In the genomic region with DNA sequence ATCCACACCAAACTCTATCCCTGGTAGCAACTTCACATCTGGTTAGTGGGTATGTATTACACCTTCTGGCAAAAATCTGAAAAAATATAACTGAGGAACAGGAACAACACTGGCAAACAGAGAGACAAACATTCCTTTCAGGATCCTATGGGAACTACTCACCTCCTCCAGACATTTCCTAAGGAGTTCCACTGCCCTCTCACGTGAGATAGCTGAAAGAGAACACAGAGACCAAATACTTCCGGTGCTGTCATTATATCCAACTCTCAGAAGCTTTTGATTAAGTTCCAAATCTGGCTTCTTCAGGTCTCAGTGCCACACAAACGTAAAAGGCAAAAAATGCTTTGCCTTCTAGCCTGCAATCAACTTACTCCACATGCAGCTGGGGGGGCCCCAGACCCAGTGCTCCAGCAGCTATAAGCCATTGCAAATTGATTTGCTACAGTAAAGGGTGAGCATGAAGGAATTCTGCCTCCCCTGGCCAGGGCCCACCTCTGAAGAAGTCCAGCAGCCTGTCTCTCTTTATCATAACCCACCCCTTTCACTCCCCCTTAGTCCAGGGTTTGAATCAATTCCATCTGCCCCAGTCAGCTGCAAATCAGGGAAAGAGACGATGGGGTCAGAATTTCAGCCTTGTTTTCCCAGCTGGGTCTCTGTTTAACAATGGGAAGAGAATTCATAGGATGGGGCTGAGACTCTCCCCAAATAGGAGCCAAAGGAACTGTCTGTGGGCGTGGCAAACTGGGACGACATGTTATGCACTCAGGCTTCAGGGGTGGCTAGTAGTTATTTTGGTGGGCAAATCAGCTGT, we compare ENCODE assay signal across 22 cellular contexts. TPM values are rescaled to one million over a fixed set of nuclear protein-coding genes. Genes with fewer than 3 reads are reported as not detected.
DNase-seq lines count a peak whose midpoint lies in the region; ATAC-seq, FAIRE-seq and TF ChIP-seq lines count a peak whose summit lies in the region.
"Had no signal": no experiment of that assay in that cellular context is flagged by ENCODE, and none has a peak within 500 bp of the region (broad histone marks: within the 10 kb centered on the region; RNA-seq: fewer than 3 reads in every experiment).

No MANE protein-coding gene starts in this region.

- H3K36me3 Mint-ChIP-seq in nephron (ENCODE audit: low read depth), result peaks cover 72% of the 10 kb centered on the region
- H3K36me3 Mint-ChIP-seq in endothelial cell (ENCODE audit: low read depth, unreplicated experiment), result peaks cover 43% of the 10 kb centered on the region
- H3K36me3 Mint-ChIP-seq in activated naive CD4-positive, alpha-beta T cell treated with anti-CD3 and anti-CD28 coated beads, Interleukin-2, amount 50 U/mL, for 72 hours, result peaks cover 5 to 15% of the 10 kb centered on the region in 2 donors

- FAIRE-seq in GM12892 (lab: Jason Lieb, UNC) (no peak), HepG2 (lab: Jason Lieb, UNC) (no peak)

- no peak for TF ChIP-seq RAD21 in HepG2 (CRISPR knock-in tag; IDR thresholded peaks at IDR 0.05)

- H3K4me2 ChIP-seq in HepG2 (ENCODE audit: low read depth, low read length), result no peak overlapping the region

- BruUV-seq in HepG2 (replicated peaks; lab: Mats Ljungman, UMichigan), result no TSS peak

- H3K27me3 ChIP-seq in NT2/D1 (ENCODE audit: insufficient read depth, insufficient read length), result no peaks in the 10 kb centered on the region
- H3K27me3 ChIP-seq in HepG2 (ENCODE audit: control insufficient read depth in 1 of 2, insufficient read depth in 2 of 2, low read length in 2 of 2), result no peaks in the 10 kb centered on the region
- H3K27me3 ChIP-seq: right atrium auricular region had no signal

- WGBS in HepG2 (ENCODE audit: low lambda C conversion rate), result 94% methylated on average over 6 of the region's 6 CpGs

- no peak for TF ChIP-seq CTCF in choroid plexus epithelial cell (conservative IDR thresholded peaks at IDR 0.05; ENCODE audit: low read depth, low read length)
- TF ChIP-seq CTCF in nephron (IDR thresholded peaks at IDR 0.05; ENCODE audit: unreplicated experiment in 3 of 3), result no peak
- no peak for TF ChIP-seq CTCF in endothelial cell (IDR thresholded peaks at IDR 0.05; ENCODE audit: unreplicated experiment)
- TF ChIP-seq CTCF in HepG2 (CRISPR knock-in tag; IDR thresholded peaks at IDR 0.05), result no peak

- intact Hi-C loops in HepG2 (cut with micrococcal nuclease; ENCODE audit: unreplicated experiment), result no loop called here

- H3K36me3 ChIP-seq in NT2/D1 (ENCODE audit: insufficient read depth, insufficient read length, low read length) (peaks cover 73% of the 10 kb centered on the region), HepG2 (replicated peaks in 1 of 2; ENCODE audit: control insufficient read depth in 1 of 2, insufficient read depth in 2 of 2, low read length in 2 of 2) (peaks cover 28 to 80% of the 10 kb centered on the region in 2 experiments)

- H3K4me3 ChIP-seq in NT2/D1 (ENCODE audit: insufficient read length, low read depth) (no peak overlapping the region), choroid plexus epithelial cell (ENCODE audit: low read depth, low read length) (no peak overlapping the region), HepG2 (replicated peaks in 1 of 3; ENCODE audit: insufficient read depth in 1 of 3, low read depth in 2 of 3, low read length in 3 of 3) (no peak overlapping the region)
- H3K4me3 ChIP-seq: mucosa of descending colon, right atrium auricular region had no signal

- H3K9ac ChIP-seq in NT2/D1 (ENCODE audit: insufficient read length, low read depth) (no peak overlapping the region), HepG2 (ENCODE audit: insufficient read depth, low read depth, low read length) (no peak overlapping the region)

- CTCF ChIA-PET in HepG2 (lab: Yijun Ruan, JAX; ENCODE audit: low intra/inter-chr PET ratio, low total read pairs), result no interaction called here

- in situ Hi-C loops in HepG2 (cut with HindIII; ENCODE audit: extremely low pct_ligation_motif_present, low pct_unique_long_range_greater_than_20kb), result no loop called here

- no peak for TF ChIP-seq POLR2A in GM12892 (IDR thresholded peaks at IDR 0.05; ENCODE audit: low read depth, low read length)
- no peak for TF ChIP-seq POLR2A in HepG2 (IDR thresholded peaks at IDR 0.05; ENCODE audit: insufficient read depth in 1 of 2, low read depth in 2 of 2, low read length in 2 of 2)

- POLR2A ChIA-PET in HepG2 (lab: Yijun Ruan, JAX), result no interaction called here

- H3K27ac ChIP-seq in HepG2 (ENCODE audit: extremely low read length, insufficient read depth, low read length), result no peak overlapping the region
- H3K27ac ChIP-seq: right atrium auricular region had no signal

- H3K27ac Mint-ChIP-seq in nephron, result peak overlapping the region in 2 of 3 experiments; percentile 9 to 61
- H3K27ac Mint-ChIP-seq in endothelial cell (ENCODE audit: unreplicated experiment), result no peak overlapping the region
- H3K27ac Mint-ChIP-seq in activated naive CD4-positive, alpha-beta T cell treated with anti-CD3 and anti-CD28 coated beads, Interleukin-2, amount 50 U/mL, for 72 hours, result peak overlapping the region in 1 of 2 donors; percentile 70
- H3K27ac Mint-ChIP-seq: stimulated activated memory B cell treated with anti-CD40 and anti-IgM and Interleukin-4, amounts not matched to agents 10 μg/mL and 1 μg/mL and 100 μg/mL, for 72 hours had no signal

- H3K4me3 Mint-ChIP-seq in nephron (no peak overlapping the region), endothelial cell (ENCODE audit: unreplicated experiment) (no peak overlapping the region)
- H3K4me3 Mint-ChIP-seq: activated T-cell treated with anti-CD3 and anti-CD28 coated beads, Interleukin-2, amount 50 U/mL, for 4 hours; CD4-positive, alpha-beta memory T cell; stimulated activated memory B cell treated with anti-CD40 and anti-IgM and Interleukin-4, amounts not matched to agents 10 μg/mL and 1 μg/mL and 100 μg/mL, for 72 hours had no signal

- ATAC-seq in activated naive CD4-positive, alpha-beta T cell treated with anti-CD3 and anti-CD28 coated beads, Interleukin-2, amount 50 U/mL, for 72 hours, result no peak
- no peak for ATAC-seq in HepG2
- ATAC-seq: activated T-cell treated with anti-CD3 and anti-CD28 coated beads, Interleukin-2, amount 50 U/mL, for 4 hours; left lobe of liver; mucosa of descending colon; stimulated activated memory B cell treated with anti-CD40 and anti-IgM and Interleukin-4, amounts not matched to agents 10 μg/mL and 1 μg/mL and 100 μg/mL, for 72 hours had no signal

- H3K9me3 ChIP-seq in NT2/D1 (ENCODE audit: insufficient read depth, low read length) (no peaks in the 10 kb centered on the region), HepG2 (ENCODE audit: low read length) (no peaks in the 10 kb centered on the region)
- H3K9me3 ChIP-seq: mucosa of descending colon, right atrium auricular region had no signal

- 0 out of 2 replicates have a peak, but pooled peaks cover 2% of the 10 kb centered on the region for H4K20me1 ChIP-seq in HepG2 (ENCODE audit: insufficient read depth, low read length)

- H3K9me3 Mint-ChIP-seq in nephron, result peaks cover 7% of the 10 kb centered on the region
- H3K9me3 Mint-ChIP-seq in endothelial cell (ENCODE audit: unreplicated experiment), result no peaks in the 10 kb centered on the region
- H3K9me3 Mint-ChIP-seq in activated naive CD4-positive, alpha-beta T cell treated with anti-CD3 and anti-CD28 coated beads, Interleukin-2, amount 50 U/mL, for 72 hours, result no peaks in the 10 kb centered on the region
- H3K9me3 Mint-ChIP-seq: activated T-cell treated with anti-CD3 and anti-CD28 coated beads, Interleukin-2, amount 50 U/mL, for 4 hours; CD4-positive, alpha-beta memory T cell; stimulated activated memory B cell treated with anti-CD40 and anti-IgM and Interleukin-4, amounts not matched to agents 10 μg/mL and 1 μg/mL and 100 μg/mL, for 72 hours had no signal

- H3K4me1 ChIP-seq in NT2/D1 (ENCODE audit: insufficient read depth, insufficient read length), result peaks cover 6% of the 10 kb centered on the region
- no peaks in the 10 kb centered on the region for H3K4me1 ChIP-seq in HepG2 (ENCODE audit: insufficient read depth, low read length)
- H3K4me1 ChIP-seq: right atrium auricular region had no signal

- H3K27me3 Mint-ChIP-seq in nephron (ENCODE audit: low read depth), result no peaks in the 10 kb centered on the region
- no peaks in the 10 kb centered on the region for H3K27me3 Mint-ChIP-seq in endothelial cell (ENCODE audit: unreplicated experiment)
- H3K27me3 Mint-ChIP-seq: CD4-positive, alpha-beta memory T cell; stimulated activated memory B cell treated with anti-CD40 and anti-IgM and Interleukin-4, amounts not matched to agents 10 μg/mL and 1 μg/mL and 100 μg/mL, for 72 hours had no signal

- TF ChIP-seq EP300 in HepG2 (IDR thresholded peaks at IDR 0.05; ENCODE audit: low read depth in 2 of 2, low read length in 2 of 2), result no peak
- no peak for TF ChIP-seq EP300 in HepG2 (CRISPR knock-in tag; IDR thresholded peaks at IDR 0.05; ENCODE audit: borderline replicate concordance)

- H3K4me1 Mint-ChIP-seq in nephron, result peaks cover 14% of the 10 kb centered on the region
- no peaks in the 10 kb centered on the region for H3K4me1 Mint-ChIP-seq in endothelial cell (ENCODE audit: unreplicated experiment)

- H3K79me2 ChIP-seq in HepG2 (ENCODE audit: insufficient read depth, low read length), result peaks cover 9% of the 10 kb centered on the region

- DNase-seq in COLO829 (ENCODE audit: low spot score) (peak; percentile 70), NT2/D1 (ENCODE audit: low read depth, low spot score) (peak; percentile 20), choroid plexus epithelial cell (ENCODE audit: low read depth) (peak; percentile 8), endothelial cell (ENCODE audit: low spot score) (no peak), GM12892 (ENCODE audit: insufficient read length) (no peak), HepG2 (ENCODE audit: low spot score) (no peak)
- DNase-seq in activated naive CD4-positive, alpha-beta T cell treated with anti-CD3 and anti-CD28 coated beads, Interleukin-2, amount 50 U/mL, for 72 hours (ENCODE audit: low spot score in 2 of 2), result no peak
- DNase-seq: activated CD4-positive, alpha-beta T cell treated with anti-CD3 and anti-CD28 coated beads, Interleukin-2, amount 50 U/mL, for 4 hours; activated naive CD4-positive, alpha-beta T cell treated with anti-CD3 and anti-CD28 coated beads, Interleukin-2, amount 50 U/mL, for 16 hours; activated T-cell treated with anti-CD3 and anti-CD28 coated beads, Interleukin-2, amount 50 U/mL, for 4 hours; CD4-positive, alpha-beta memory T cell; DND-41; erythroblast; mucosa of descending colon; NCI-H1092; nucleus accumbens; T-helper 1 cell had no signal

- H2AFZ ChIP-seq in HepG2 (ENCODE audit: low read length), result no peak overlapping the region

RNA-seq across cellular contexts. Expression of a gene that starts 32.2 kb away (rescaled TPM):
- total RNA-seq in endothelial cell (ENCODE audit: unreplicated experiment) (3.6 TPM), HepG2 (2016; rRNA removed; fragmentation: Illumina TruSeq; extraction: Trizol) (0.31 and 0.44 TPM in 2 replicates)
- 0.66 TPM for polyA plus RNA-seq in GM12892 (2012; ENCODE audit: missing spikeins)
- total RNA-seq in activated naive CD4-positive, alpha-beta T cell treated with anti-CD3 and anti-CD28 coated beads, Interleukin-2, amount 50 U/mL, for 72 hours, result under 1 TPM; 0.47 to 0.93 TPM
- total RNA-seq in HepG2 (2016; cell fraction: cytosol; rRNA removed; fragmentation: Illumina TruSeq; extraction: Trizol; ENCODE audit: low read depth), result 0.18 TPM in 1 of 2 replicates, not detected in the other
- 0.17 and 0.49 TPM in 2 replicates for total RNA-seq in HepG2 (2016; cell fraction: insoluble cytoplasmic fraction; rRNA removed; fragmentation: Illumina TruSeq; extraction: Trizol)
- 0.12 and 0.17 TPM in 2 replicates for total RNA-seq in HepG2 (2016; cell fraction: membrane; rRNA removed; fragmentation: Illumina TruSeq; extraction: Trizol)
- 0.47 and 0.53 TPM in 2 replicates for total RNA-seq in HepG2 (2016; cell fraction: nucleus; rRNA removed; fragmentation: Illumina TruSeq; extraction: Trizol)
- polyA plus RNA-seq in HepG2 (2011; rRNA removed), result 0.41 and 0.46 TPM in 2 replicates
- polyA plus RNA-seq in HepG2 (2011; cell fraction: cytosol; rRNA removed), result 0.32 and 0.42 TPM in 2 replicates
- 2.1 and 2.2 TPM in 2 replicates for polyA plus RNA-seq in HepG2 (2011; cell fraction: nucleus; rRNA removed)
- polyA plus RNA-seq in HepG2 (2012), result 0.56 and 0.88 TPM in 2 replicates
- 0.12 TPM in 1 of 2 replicates, not detected in the other for polyA plus RNA-seq in HepG2 (2016; cell fraction: cytosol; fragmentation: Illumina TruSeq; extraction: Trizol; ENCODE audit: low read depth)
- 0.28 and 0.50 TPM in 2 replicates for polyA plus RNA-seq in HepG2 (2016; cell fraction: insoluble cytoplasmic fraction; fragmentation: Illumina TruSeq; extraction: Trizol; ENCODE audit: low read depth)
- 0.08 and 0.26 TPM in 2 replicates for polyA plus RNA-seq in HepG2 (2016; cell fraction: membrane; fragmentation: Illumina TruSeq; extraction: Trizol; ENCODE audit: low read depth)
- polyA plus RNA-seq in HepG2 (2016; cell fraction: nucleus; fragmentation: Illumina TruSeq; extraction: Trizol; ENCODE audit: insufficient read depth, low read depth), result 1.5 and 1.9 TPM in 2 replicates
- 0.08 and 0.12 TPM in 2 replicates for polyA minus RNA-seq in HepG2 (2011; rRNA and poly(A)+ RNA removed; ENCODE audit: low replicate concordance)
- not detected in 2 replicates for polyA minus RNA-seq in HepG2 (2011; cell fraction: cytosol; rRNA and poly(A)+ RNA removed)
- 0.50 and 0.52 TPM in 2 replicates for polyA minus RNA-seq in HepG2 (2011; cell fraction: nucleus; rRNA and poly(A)+ RNA removed)
- total RNA-seq: glomerular endothelial cell, right atrium auricular region had no signal

RNA-seq across cellular contexts. Expression of a gene that starts 36.0 kb away (rescaled TPM):
- total RNA-seq in endothelial cell (ENCODE audit: unreplicated experiment), result 69.9 TPM
- polyA plus RNA-seq in GM12892 (2012; ENCODE audit: missing spikeins), result 86.5 TPM
- total RNA-seq in activated naive CD4-positive, alpha-beta T cell treated with anti-CD3 and anti-CD28 coated beads, Interleukin-2, amount 50 U/mL, for 72 hours, result 10 to 100 TPM; 87.0 to 98.8 TPM
- total RNA-seq in HepG2 (2016; rRNA removed; fragmentation: Illumina TruSeq; extraction: Trizol), result 62.2 and 102 TPM in 2 replicates
- total RNA-seq in HepG2 (2016; cell fraction: cytosol; rRNA removed; fragmentation: Illumina TruSeq; extraction: Trizol; ENCODE audit: low read depth), result 9.9 and 10.8 TPM in 2 replicates
- total RNA-seq in HepG2 (2016; cell fraction: insoluble cytoplasmic fraction; rRNA removed; fragmentation: Illumina TruSeq; extraction: Trizol), result 62.8 and 101 TPM in 2 replicates
- total RNA-seq in HepG2 (2016; cell fraction: membrane; rRNA removed; fragmentation: Illumina TruSeq; extraction: Trizol), result 18.0 and 18.3 TPM in 2 replicates
- total RNA-seq in HepG2 (2016; cell fraction: nucleus; rRNA removed; fragmentation: Illumina TruSeq; extraction: Trizol), result 31.6 and 32.7 TPM in 2 replicates
- 50.5 and 60.6 TPM in 2 replicates for polyA plus RNA-seq in HepG2 (2011; rRNA removed)
- polyA plus RNA-seq in HepG2 (2011; cell fraction: cytosol; rRNA removed), result 45.2 and 49.5 TPM in 2 replicates
- 17.0 and 20.6 TPM in 2 replicates for polyA plus RNA-seq in HepG2 (2011; cell fraction: nucleus; rRNA removed)
- 49.7 and 57.0 TPM in 2 replicates for polyA plus RNA-seq in HepG2 (2012)
- 20.2 and 22.2 TPM in 2 replicates for polyA plus RNA-seq in HepG2 (2016; cell fraction: cytosol; fragmentation: Illumina TruSeq; extraction: Trizol; ENCODE audit: low read depth)
- polyA plus RNA-seq in HepG2 (2016; cell fraction: insoluble cytoplasmic fraction; fragmentation: Illumina TruSeq; extraction: Trizol; ENCODE audit: low read depth), result 199 and 202 TPM in 2 replicates
- 28.8 and 32.3 TPM in 2 replicates for polyA plus RNA-seq in HepG2 (2016; cell fraction: membrane; fragmentation: Illumina TruSeq; extraction: Trizol; ENCODE audit: low read depth)
- 75.8 and 83.1 TPM in 2 replicates for polyA plus RNA-seq in HepG2 (2016; cell fraction: nucleus; fragmentation: Illumina TruSeq; extraction: Trizol; ENCODE audit: insufficient read depth, low read depth)
- 92.7 and 165 TPM in 2 replicates for polyA minus RNA-seq in HepG2 (2011; rRNA and poly(A)+ RNA removed; ENCODE audit: low replicate concordance)
- 26.0 and 31.0 TPM in 2 replicates for polyA minus RNA-seq in HepG2 (2011; cell fraction: cytosol; rRNA and poly(A)+ RNA removed)
- 19.2 and 19.9 TPM in 2 replicates for polyA minus RNA-seq in HepG2 (2011; cell fraction: nucleus; rRNA and poly(A)+ RNA removed)

RNA-seq across cellular contexts. Expression of a gene that starts 47.7 kb away (rescaled TPM):
- total RNA-seq in endothelial cell (ENCODE audit: unreplicated experiment) (21.6 TPM), HepG2 (2016; rRNA removed; fragmentation: Illumina TruSeq; extraction: Trizol) (9.1 and 9.3 TPM in 2 replicates)
- polyA plus RNA-seq in GM12892 (2012; ENCODE audit: missing spikeins), result 6.4 TPM
- total RNA-seq in activated naive CD4-positive, alpha-beta T cell treated with anti-CD3 and anti-CD28 coated beads, Interleukin-2, amount 50 U/mL, for 72 hours, result 10 to 100 TPM; 16.6 to 25.1 TPM
- total RNA-seq in HepG2 (2016; cell fraction: cytosol; rRNA removed; fragmentation: Illumina TruSeq; extraction: Trizol; ENCODE audit: low read depth), result 0.88 and 1.1 TPM in 2 replicates
- total RNA-seq in HepG2 (2016; cell fraction: insoluble cytoplasmic fraction; rRNA removed; fragmentation: Illumina TruSeq; extraction: Trizol), result 7.2 and 8.9 TPM in 2 replicates
- 3.5 and 3.6 TPM in 2 replicates for total RNA-seq in HepG2 (2016; cell fraction: membrane; rRNA removed; fragmentation: Illumina TruSeq; extraction: Trizol)
- total RNA-seq in HepG2 (2016; cell fraction: nucleus; rRNA removed; fragmentation: Illumina TruSeq; extraction: Trizol), result 6.6 and 8.7 TPM in 2 replicates
- polyA plus RNA-seq in HepG2 (2011; rRNA removed), result 6.6 and 11.0 TPM in 2 replicates
- polyA plus RNA-seq in HepG2 (2011; cell fraction: cytosol; rRNA removed), result 4.6 and 5.4 TPM in 2 replicates
- polyA plus RNA-seq in HepG2 (2011; cell fraction: nucleus; rRNA removed), result 26.7 and 28.4 TPM in 2 replicates
- polyA plus RNA-seq in HepG2 (2012), result 4.4 and 7.0 TPM in 2 replicates
- 0.55 and 0.77 TPM in 2 replicates for polyA plus RNA-seq in HepG2 (2016; cell fraction: cytosol; fragmentation: Illumina TruSeq; extraction: Trizol; ENCODE audit: low read depth)
- polyA plus RNA-seq in HepG2 (2016; cell fraction: insoluble cytoplasmic fraction; fragmentation: Illumina TruSeq; extraction: Trizol; ENCODE audit: low read depth), result 7.4 and 8.8 TPM in 2 replicates
- polyA plus RNA-seq in HepG2 (2016; cell fraction: membrane; fragmentation: Illumina TruSeq; extraction: Trizol; ENCODE audit: low read depth), result 1.8 and 1.9 TPM in 2 replicates
- polyA plus RNA-seq in HepG2 (2016; cell fraction: nucleus; fragmentation: Illumina TruSeq; extraction: Trizol; ENCODE audit: insufficient read depth, low read depth), result 15.1 and 16.2 TPM in 2 replicates
- polyA minus RNA-seq in HepG2 (2011; rRNA and poly(A)+ RNA removed; ENCODE audit: low replicate concordance), result 18.1 and 18.4 TPM in 2 replicates
- 5.1 and 5.9 TPM in 2 replicates for polyA minus RNA-seq in HepG2 (2011; cell fraction: cytosol; rRNA and poly(A)+ RNA removed)
- polyA minus RNA-seq in HepG2 (2011; cell fraction: nucleus; rRNA and poly(A)+ RNA removed), result 12.4 and 15.2 TPM in 2 replicates

RNA-seq across cellular contexts. Expression of a gene that starts 48.1 kb away (rescaled TPM):
- total RNA-seq in endothelial cell (ENCODE audit: unreplicated experiment) (69.2 TPM), HepG2 (2016; rRNA removed; fragmentation: Illumina TruSeq; extraction: Trizol) (15.9 and 33.4 TPM in 2 replicates)
- polyA plus RNA-seq in GM12892 (2012; ENCODE audit: missing spikeins), result 22.1 TPM
- 10 to 100 TPM; 38.1 to 41.0 TPM for total RNA-seq in activated naive CD4-positive, alpha-beta T cell treated with anti-CD3 and anti-CD28 coated beads, Interleukin-2, amount 50 U/mL, for 72 hours
- total RNA-seq in HepG2 (2016; cell fraction: cytosol; rRNA removed; fragmentation: Illumina TruSeq; extraction: Trizol; ENCODE audit: low read depth), result 9.6 and 9.8 TPM in 2 replicates
- 14.8 and 30.6 TPM in 2 replicates for total RNA-seq in HepG2 (2016; cell fraction: insoluble cytoplasmic fraction; rRNA removed; fragmentation: Illumina TruSeq; extraction: Trizol)
- total RNA-seq in HepG2 (2016; cell fraction: membrane; rRNA removed; fragmentation: Illumina TruSeq; extraction: Trizol), result 17.2 and 17.3 TPM in 2 replicates
- total RNA-seq in HepG2 (2016; cell fraction: nucleus; rRNA removed; fragmentation: Illumina TruSeq; extraction: Trizol), result 54.0 and 56.5 TPM in 2 replicates
- 74.3 and 82.6 TPM in 2 replicates for polyA plus RNA-seq in HepG2 (2011; rRNA removed)
- 42.1 and 57.2 TPM in 2 replicates for polyA plus RNA-seq in HepG2 (2011; cell fraction: cytosol; rRNA removed)
- polyA plus RNA-seq in HepG2 (2011; cell fraction: nucleus; rRNA removed), result 80.2 and 103 TPM in 2 replicates
- polyA plus RNA-seq in HepG2 (2012), result 46.0 and 51.9 TPM in 2 replicates
- polyA plus RNA-seq in HepG2 (2016; cell fraction: cytosol; fragmentation: Illumina TruSeq; extraction: Trizol; ENCODE audit: low read depth), result 2.8 and 3.0 TPM in 2 replicates
- polyA plus RNA-seq in HepG2 (2016; cell fraction: insoluble cytoplasmic fraction; fragmentation: Illumina TruSeq; extraction: Trizol; ENCODE audit: low read depth), result 8.0 and 11.3 TPM in 2 replicates
- 7.6 and 8.2 TPM in 2 replicates for polyA plus RNA-seq in HepG2 (2016; cell fraction: membrane; fragmentation: Illumina TruSeq; extraction: Trizol; ENCODE audit: low read depth)
- polyA plus RNA-seq in HepG2 (2016; cell fraction: nucleus; fragmentation: Illumina TruSeq; extraction: Trizol; ENCODE audit: insufficient read depth, low read depth), result 50.7 and 54.2 TPM in 2 replicates
- polyA minus RNA-seq in HepG2 (2011; rRNA and poly(A)+ RNA removed; ENCODE audit: low replicate concordance), result 53.1 and 74.5 TPM in 2 replicates
- 37.6 and 52.7 TPM in 2 replicates for polyA minus RNA-seq in HepG2 (2011; cell fraction: cytosol; rRNA and poly(A)+ RNA removed)
- 116 and 145 TPM in 2 replicates for polyA minus RNA-seq in HepG2 (2011; cell fraction: nucleus; rRNA and poly(A)+ RNA removed)

Comparison
In these comparisons a context has a peak if more than half of its experiments do, and no peak if none do; other contexts are left out.
1. DNase-seq: peak in COLO829 (single experiment), NT2/D1 (single experiment) and choroid plexus epithelial cell (single experiment); none in endothelial cell (single experiment), GM12892 (single experiment), activated naive CD4-positive, alpha-beta T cell treated with anti-CD3 and anti-CD28 coated beads, Interleukin-2, amount 50 U/mL, for 72 hours (0 of 2) and HepG2 (single experiment).